8 cellular contexts compared by ENCODE assay signal in the genomic region with DNA sequence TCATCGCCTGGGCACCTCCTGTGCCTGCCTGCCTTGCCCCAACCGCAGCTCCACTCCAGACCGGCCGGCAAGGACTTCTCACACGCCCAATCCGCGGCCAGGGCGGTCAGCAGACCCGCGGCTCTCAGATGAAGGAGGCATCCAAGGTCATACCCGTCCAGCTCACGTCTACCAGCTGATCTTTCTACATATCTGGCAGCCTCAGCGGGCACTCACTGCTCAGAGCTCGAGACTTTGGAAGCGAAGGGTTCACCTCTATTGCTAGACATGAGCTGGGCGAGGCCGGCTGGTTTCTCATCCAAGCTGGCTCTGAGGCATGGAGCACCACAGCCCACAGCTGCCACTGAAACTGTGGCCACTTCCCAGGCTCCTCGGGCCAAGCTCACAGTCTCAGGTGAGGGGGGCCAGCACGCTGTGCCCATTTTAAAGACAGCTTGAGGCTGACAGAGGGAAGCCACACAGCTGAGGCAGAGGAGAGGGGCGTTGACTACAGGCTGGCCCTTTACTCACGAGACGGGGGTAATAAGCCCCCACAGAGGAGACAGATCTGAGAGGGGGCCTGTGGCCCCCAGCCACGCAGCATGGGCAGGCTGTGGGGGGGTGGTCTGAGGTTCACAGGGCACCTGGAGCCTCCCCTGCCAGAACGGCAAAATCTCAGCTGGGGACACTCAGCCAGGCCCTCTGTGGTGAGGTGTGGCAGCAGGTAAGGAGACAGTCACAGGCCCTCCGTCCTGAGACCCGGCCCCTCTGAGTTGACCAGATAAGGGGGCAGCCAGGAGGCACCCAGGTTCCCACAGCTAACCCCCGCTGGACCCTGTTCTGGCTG. TPM values are rescaled to one million over a fixed set of nuclear protein-coding genes. Genes with fewer than 3 reads are reported as not detected.
DNase-seq lines count a peak whose midpoint lies in the region; ATAC-seq and TF ChIP-seq lines count a peak whose summit lies in the region.

No MANE protein-coding gene starts in this region.

- H3K36me3 ChIP-seq in endodermal cell (ENCODE audit: control insufficient read depth, insufficient read depth, low read length) (peaks cover 16% of the 10 kb centered on the region), mucosa of descending colon (ENCODE audit: low read depth) (no peaks in the 10 kb centered on the region), upper lobe of left lung (peaks cover 0 to 10% (median 0%) of the 10 kb centered on the region in 4 donors)

- H3K4me3 ChIP-seq in endodermal cell (ENCODE audit: low read length), result peak overlapping the region; percentile 85
- H3K4me3 ChIP-seq in mucosa of descending colon, result no peak overlapping the region
- H3K4me3 ChIP-seq in upper lobe of left lung, result peak overlapping the region; percentile 61 to 94 (median 90)

- intact Hi-C loops in mucosa of descending colon (cut with DNase I, micrococcal nuclease), result no loop called here

- H3K4me1 ChIP-seq in endodermal cell (ENCODE audit: control insufficient read depth, insufficient read depth, low read length), result peaks cover 53% of the 10 kb centered on the region
- peaks cover 25% of the 10 kb centered on the region for H3K4me1 ChIP-seq in mucosa of descending colon (ENCODE audit: low read depth)
- peaks cover 77 to 97% (median 88%) of the 10 kb centered on the region in 4 donors for H3K4me1 ChIP-seq in upper lobe of left lung

- H3K27me3 ChIP-seq in endodermal cell (ENCODE audit: control insufficient read depth, insufficient read depth, low read length, poor library complexity, severe bottlenecking), result no peaks in the 10 kb centered on the region
- H3K27me3 ChIP-seq in upper lobe of left lung, result peaks cover 0 to 29% (median 2%) of the 10 kb centered on the region in 4 donors

- ATAC-seq in mucosa of descending colon, result no peak
- peak; percentile 5 to 48 for ATAC-seq in upper lobe of left lung (ENCODE audit: low FRiP score in 2 of 2)
- no peak for ATAC-seq in GM18870 (IDR thresholded peaks at IDR 0.05; ENCODE audit: unreplicated experiment)

- H3K36me3 Mint-ChIP-seq in endodermal cell (ENCODE audit: low read depth), result peaks cover 3% of the 10 kb centered on the region

- H3K27me3 Mint-ChIP-seq in endodermal cell (ENCODE audit: insufficient read depth), result peaks cover 3% of the 10 kb centered on the region

- peak overlapping the region; percentile 63 for H3K9ac ChIP-seq in endodermal cell (ENCODE audit: extremely low read depth, low read length, poor library complexity, severe bottlenecking)

- H3K9me3 ChIP-seq in endodermal cell (ENCODE audit: control insufficient read depth, low read length) (no peaks in the 10 kb centered on the region), mucosa of descending colon (no peaks in the 10 kb centered on the region), upper lobe of left lung (no peaks in the 10 kb centered on the region)

- 89 to 93% methylated on average over 22 to 27 of the region's 27 CpGs for WGBS in endodermal cell (ENCODE audit: insufficient coverage in 1 of 2, insufficient read length in 1 of 2), 2 experiments
- 32 to 55% methylated on average over 4 to 27 of the region's 27 CpGs for WGBS in upper lobe of left lung, 2 donors

- peak overlapping the region; percentile 76 for H3K27ac Mint-ChIP-seq in endodermal cell

- TF ChIP-seq POLR2A in upper lobe of left lung (IDR thresholded peaks at IDR 0.05), result peak in 2 of 4 donors; percentile 42 to 60

- no peak overlapping the region for H3K27ac ChIP-seq in endodermal cell (ENCODE audit: low read depth, low read length)
- H3K27ac ChIP-seq in upper lobe of left lung, result peak overlapping the region; percentile 92 to 98 (median 95)

- TF ChIP-seq CTCF in endodermal cell (conservative IDR thresholded peaks at IDR 0.05) (no peak), mucosa of descending colon (IDR thresholded peaks at IDR 0.05) (no peak), upper lobe of left lung (IDR thresholded peaks at IDR 0.05) (no peak)

- DNase-seq in DMS 273 (lab: John Stamatoyannopoulos, UW; ENCODE audit: unreplicated experiment) (peak; percentile 47), DMS 273 treated with DMSO at 0.1 percent for 48 hours (lab: John Stamatoyannopoulos, UW) (no peak), endodermal cell (peak; percentile 58), mucosa of descending colon (peak in 2 of 3 donors; percentile 34 to 46), upper lobe of left lung (peak; percentile 87 to 91), NCI-H510A treated with DMSO at 0.1 percent for 48 hours (lab: John Stamatoyannopoulos, UW) (no peak)
- no peak for DNase-seq in stimulated activated CD8-positive, alpha-beta memory T cell treated with anti-CD3 and anti-CD28 coated beads, Interleukin-4, amount 100 ng/mL, for 48 hours

- H3K4me3 Mint-ChIP-seq in endodermal cell, result peak overlapping the region; percentile 62

- peaks cover 30% of the 10 kb centered on the region for H3K4me1 Mint-ChIP-seq in endodermal cell

- H3K9me3 Mint-ChIP-seq in endodermal cell, result no peaks in the 10 kb centered on the region

- TF ChIP-seq EP300 in upper lobe of left lung (IDR thresholded peaks at IDR 0.05), result no peak

RNA-seq across cellular contexts. Expression of a gene that starts 2.0 kb away (rescaled TPM):
- total RNA-seq in endodermal cell (100 to 1,000 TPM; 315 to 369 TPM), mucosa of descending colon (100 to 1,000 TPM in 1 of 3 donors, 10 to 100 TPM in 2; 21.8 to 335 (median 40.7) TPM), upper lobe of left lung (1,000 to 10,000 TPM in 1 of 6 donors, 100 to 1,000 TPM in 5; 176 to 1,019 (median 307) TPM)
- 95.9 TPM for polyA plus RNA-seq in endodermal cell (2013, experiment 1 of 2)
- polyA plus RNA-seq in endodermal cell (2013, experiment 2 of 2), result 89.1 TPM

RNA-seq across cellular contexts. Expression of a gene that starts 21.8 kb away (rescaled TPM):
- 1,000 to 10,000 TPM; 1,288 to 1,382 TPM for total RNA-seq in endodermal cell
- 1,213 TPM for polyA plus RNA-seq in endodermal cell (2013, experiment 1 of 2)
- 1,212 TPM for polyA plus RNA-seq in endodermal cell (2013, experiment 2 of 2)
- 1,000 to 10,000 TPM; 1,171 to 1,284 (median 1,191) TPM for total RNA-seq in mucosa of descending colon
- total RNA-seq in upper lobe of left lung, result 1,000 to 10,000 TPM in 3 of 6 donors, 100 to 1,000 TPM in 2, 10 to 100 TPM in 1; 94.6 to 1,381 (median 998) TPM

RNA-seq across cellular contexts. Expression of a gene that starts 42.0 kb away (rescaled TPM):
- total RNA-seq in endodermal cell, result 10 to 100 TPM; 10.4 to 15.6 TPM
- polyA plus RNA-seq in endodermal cell (2013, experiment 1 of 2), result 13.5 TPM
- polyA plus RNA-seq in endodermal cell (2013, experiment 2 of 2), result 13.0 TPM
- total RNA-seq in mucosa of descending colon, result 1 to 10 TPM; 5.4 to 9.3 (median 6.6) TPM
- total RNA-seq in upper lobe of left lung, result 1 to 10 TPM; 2.2 to 5.2 (median 4.0) TPM

Comparison
In these comparisons a context has a peak if more than half of its experiments do, and no peak if none do; other contexts are left out.
1. DNase-seq: peak in DMS 273 (single experiment), endodermal cell (single experiment), mucosa of descending colon (2 of 3) and upper lobe of left lung (2 of 2); none in DMS 273 treated with DMSO at 0.1 percent for 48 hours (single experiment), stimulated activated CD8-positive, alpha-beta memory T cell treated with anti-CD3 and anti-CD28 coated beads, Interleukin-4, amount 100 ng/mL, for 48 hours (single experiment) and NCI-H510A treated with DMSO at 0.1 percent for 48 hours (single experiment).
2. ATAC-seq: peak in upper lobe of left lung (2 of 2); none in mucosa of descending colon (single experiment) and GM18870 (single experiment).